5 cellular contexts compared by ENCODE assay signal in genomic region chr11:62570903-62571302, GRCh38. TPM values are rescaled to one million over a fixed set of nuclear protein-coding genes. Genes with fewer than 3 reads are reported as not detected.
DNase-seq lines count a peak whose midpoint lies in the region; ATAC-seq and TF ChIP-seq lines count a peak whose summit lies in the region.
"Not testable (repeated sequence)": the region's sequence is repeated elsewhere in the genome, so short reads cannot be mapped to it uniquely, and the experiment has no call there.

No MANE protein-coding gene starts in this region.

- in situ Hi-C loops in GM23248 (cut with MboI); Panc1 (cut with HindIII; ENCODE audit: low pct_unique_long_range_greater_than_20kb, low sequenced_read_pairs): not testable (repeated sequence)

- not testable (repeated sequence) for TF ChIP-seq CTCF in Panc1 (IDR thresholded peaks at IDR 0.05)

- not testable (repeated sequence) for H3K27ac ChIP-seq in GM23248
- H3K27ac ChIP-seq in Panc1 (ENCODE audit: low read length) = peak overlapping the region; percentile 99; the same call in 1 of the 2 replicates

- not testable (repeated sequence) for H3K4me3 ChIP-seq in GM23248; Panc1 (ENCODE audit: low read depth in 2 of 2, low read length in 2 of 2)

- peaks cover 72% of the 10 kb centered on the region for H3K4me1 Mint-ChIP-seq in activated T-cell treated with anti-CD3 and anti-CD28 coated beads, Interleukin-2, amount 50 U/mL, for 24 hours (ENCODE audit: low read depth)
- H3K4me1 Mint-ChIP-seq in central memory CD8-positive, alpha-beta T cell = peaks cover 65% of the 10 kb centered on the region
- H3K4me1 Mint-ChIP-seq in natural killer cell treated with Interleukin-12 subunit alpha and Interleukin-12 subunit beta and Interleukin-15 and Interleukin-18, amount 100 ng/mL, for 72 hours (ENCODE audit: low read depth in 2 of 2) = peaks cover 60% of the 10 kb centered on the region in 2 donors

- H3K9me3 ChIP-seq in GM23248 (ENCODE audit: low read depth); Panc1 (ENCODE audit: control insufficient read depth, insufficient read depth, low read depth, low read length): not testable (repeated sequence)

- peaks cover 20% of the 10 kb centered on the region for H3K4me1 ChIP-seq in GM23248 (ENCODE audit: insufficient read depth)
- H3K4me1 ChIP-seq in Panc1 (ENCODE audit: control insufficient read depth, insufficient read depth, low read length) = peaks cover 42% of the 10 kb centered on the region

- ATAC-seq in Panc1; central memory CD8-positive, alpha-beta T cell (replicated peaks; ENCODE audit: extremely low read depth, poor library complexity, severe bottlenecking); natural killer cell treated with Interleukin-12 subunit alpha and Interleukin-12 subunit beta and Interleukin-15 and Interleukin-18, amount 100 ng/mL, for 72 hours: not testable (repeated sequence)

- peak overlapping the region; percentile 91; the same call in 1 of the 2 replicates for H3K9ac ChIP-seq in GM23248

- peaks cover 39% of the 10 kb centered on the region for H3F3A ChIP-seq in GM23248 (ENCODE audit: insufficient read depth)

- CTCF ChIA-PET in Panc1 (lab: Charles Lee) = not testable (repeated sequence)

- H3K4me2 ChIP-seq in GM23248 (ENCODE audit: unreplicated experiment) = not testable (repeated sequence)

- H3K27ac Mint-ChIP-seq in activated T-cell treated with anti-CD3 and anti-CD28 coated beads, Interleukin-2, amount 50 U/mL, for 24 hours = peak overlapping the region; percentile 100
- H3K27ac Mint-ChIP-seq in central memory CD8-positive, alpha-beta T cell (ENCODE audit: low read depth) = peak overlapping the region; percentile 91
- peak overlapping the region; percentile 97 to 98 for H3K27ac Mint-ChIP-seq in natural killer cell treated with Interleukin-12 subunit alpha and Interleukin-12 subunit beta and Interleukin-15 and Interleukin-18, amount 100 ng/mL, for 72 hours

- H3K36me3 Mint-ChIP-seq in activated T-cell treated with anti-CD3 and anti-CD28 coated beads, Interleukin-2, amount 50 U/mL, for 24 hours (ENCODE audit: low read depth) = peaks cover 97% of the 10 kb centered on the region
- H3K36me3 Mint-ChIP-seq in central memory CD8-positive, alpha-beta T cell (ENCODE audit: insufficient read depth) = peaks cover 63% of the 10 kb centered on the region
- peaks cover 51% of the 10 kb centered on the region for H3K36me3 Mint-ChIP-seq in natural killer cell treated with Interleukin-12 subunit alpha and Interleukin-12 subunit beta and Interleukin-15 and Interleukin-18, amount 100 ng/mL, for 72 hours

- H3K27me3 ChIP-seq in GM23248 (replicated peaks; ENCODE audit: insufficient read depth); Panc1 (ENCODE audit: control insufficient read depth, insufficient read depth, low read length): not testable (repeated sequence)

- POLR2A ChIA-PET in Panc1 (lab: Charles Lee) = interaction anchor here (0.6 to 1.1 kb wide), 2 partner anchors 12 to 18 kb away, joined by 4 read pairs; no protein-coding TSS in a partner anchor

- not testable (repeated sequence) for DNase-seq in GM23248; Panc1 (ENCODE audit: low read depth, low spot score); activated T-cell treated with anti-CD3 and anti-CD28 coated beads, Interleukin-2, amount 50 U/mL, for 24 hours; central memory CD8-positive, alpha-beta T cell (ENCODE audit: low spot score in 2 of 2); natural killer cell treated with Interleukin-12 subunit alpha and Interleukin-12 subunit beta and Interleukin-15 and Interleukin-18, amount 100 ng/mL, for 72 hours (ENCODE audit: low spot score)

- H4K20me1 ChIP-seq in GM23248 (ENCODE audit: insufficient read depth) = not testable (repeated sequence)

- H3K4me3 Mint-ChIP-seq in activated T-cell treated with anti-CD3 and anti-CD28 coated beads, Interleukin-2, amount 50 U/mL, for 24 hours = peak overlapping the region; percentile 99
- not testable (repeated sequence) for H3K4me3 Mint-ChIP-seq in central memory CD8-positive, alpha-beta T cell
- H3K4me3 Mint-ChIP-seq in natural killer cell treated with Interleukin-12 subunit alpha and Interleukin-12 subunit beta and Interleukin-15 and Interleukin-18, amount 100 ng/mL, for 72 hours = peak overlapping the region; percentile 97

- peaks cover 54% of the 10 kb centered on the region for H3K36me3 ChIP-seq in GM23248 (ENCODE audit: low read depth)
- peaks cover 42% of the 10 kb centered on the region for H3K36me3 ChIP-seq in Panc1 (ENCODE audit: control insufficient read depth, insufficient read depth, low read length)

- not testable (repeated sequence) for H3K9me2 ChIP-seq in GM23248 (ENCODE audit: insufficient read depth)

- H2AFZ ChIP-seq in GM23248 = not testable (repeated sequence)

- 91 to 95% methylated on average over 5 of the region's 5 CpGs for WGBS in GM23248 (ENCODE audit: low coverage in 1 of 2, low lambda C conversion rate in 2 of 2, missing lambda C conversion rate in 2 of 2), 2 experiments

- H3K9me3 Mint-ChIP-seq in activated T-cell treated with anti-CD3 and anti-CD28 coated beads, Interleukin-2, amount 50 U/mL, for 24 hours; central memory CD8-positive, alpha-beta T cell; natural killer cell treated with Interleukin-12 subunit alpha and Interleukin-12 subunit beta and Interleukin-15 and Interleukin-18, amount 100 ng/mL, for 72 hours: not testable (repeated sequence)

- BruUV-seq in Panc1 (replicated peaks; lab: Mats Ljungman, UMichigan) = not testable (repeated sequence)

- peaks cover 96% of the 10 kb centered on the region for H3K79me2 ChIP-seq in GM23248 (ENCODE audit: insufficient read depth)

- H3K27me3 Mint-ChIP-seq in activated T-cell treated with anti-CD3 and anti-CD28 coated beads, Interleukin-2, amount 50 U/mL, for 24 hours; central memory CD8-positive, alpha-beta T cell; natural killer cell treated with Interleukin-12 subunit alpha and Interleukin-12 subunit beta and Interleukin-15 and Interleukin-18, amount 100 ng/mL, for 72 hours: not testable (repeated sequence)

- intact Hi-C loops in Panc1 (cut with micrococcal nuclease; ENCODE audit: unreplicated experiment) = not testable (repeated sequence)

RNA-seq across cellular contexts. Expression of gene EEF1G, which starts 2.8 kb away (rescaled TPM):
- total RNA-seq in GM23248 (2014; rRNA removed; shearing (Covaris generic)) = 1,322 and 1,677 TPM in 2 replicates
- 533 and 544 TPM in 2 replicates for polyA plus RNA-seq in GM23248 (2016; fragmentation: Nextera tagmentation; extraction: Ambion mirVana)
- total RNA-seq in Panc1 (2021; ENCODE audit: unreplicated experiment) = 1,119 TPM
- 1,553 TPM for polyA plus RNA-seq in Panc1 (2012; ENCODE audit: insufficient read length)
- total RNA-seq in natural killer cell treated with Interleukin-12 subunit alpha and Interleukin-12 subunit beta and Interleukin-15 and Interleukin-18, amount 100 ng/mL, for 72 hours = 1,000 to 10,000 TPM in 1 of 2 donors, 100 to 1,000 TPM in 1; 898 to 1,016 TPM

RNA-seq across cellular contexts. Expression of gene TUT1, which starts 20.4 kb away (rescaled TPM):
- 6.1 and 7.7 TPM in 2 replicates for total RNA-seq in GM23248 (2014; rRNA removed; shearing (Covaris generic))
- polyA plus RNA-seq in GM23248 (2016; fragmentation: Nextera tagmentation; extraction: Ambion mirVana) = 11.1 and 12.1 TPM in 2 replicates
- 19.9 TPM for total RNA-seq in Panc1 (2021; ENCODE audit: unreplicated experiment)
- polyA plus RNA-seq in Panc1 (2012; ENCODE audit: insufficient read length) = 21.9 TPM
- 10 to 100 TPM; 24.1 to 35.7 TPM for total RNA-seq in natural killer cell treated with Interleukin-12 subunit alpha and Interleukin-12 subunit beta and Interleukin-15 and Interleukin-18, amount 100 ng/mL, for 72 hours

RNA-seq across cellular contexts. Expression of gene AHNAK, which starts 24.3 kb away (rescaled TPM):
- 548 and 557 TPM in 2 replicates for total RNA-seq in GM23248 (2014; rRNA removed; shearing (Covaris generic))
- 163 and 167 TPM in 2 replicates for polyA plus RNA-seq in GM23248 (2016; fragmentation: Nextera tagmentation; extraction: Ambion mirVana)
- 844 TPM for total RNA-seq in Panc1 (2021; ENCODE audit: unreplicated experiment)
- polyA plus RNA-seq in Panc1 (2012; ENCODE audit: insufficient read length) = 355 TPM
- 10 to 100 TPM; 49.2 to 60.0 TPM for total RNA-seq in natural killer cell treated with Interleukin-12 subunit alpha and Interleukin-12 subunit beta and Interleukin-15 and Interleukin-18, amount 100 ng/mL, for 72 hours

RNA-seq across cellular contexts. Expression of gene MTA2, which starts 30.8 kb away (rescaled TPM):
- total RNA-seq in GM23248 (2014; rRNA removed; shearing (Covaris generic)) = 98.8 and 114 TPM in 2 replicates
- 26.3 and 28.9 TPM in 2 replicates for polyA plus RNA-seq in GM23248 (2016; fragmentation: Nextera tagmentation; extraction: Ambion mirVana)
- 163 TPM for total RNA-seq in Panc1 (2021; ENCODE audit: unreplicated experiment)
- 129 TPM for polyA plus RNA-seq in Panc1 (2012; ENCODE audit: insufficient read length)
- total RNA-seq in natural killer cell treated with Interleukin-12 subunit alpha and Interleukin-12 subunit beta and Interleukin-15 and Interleukin-18, amount 100 ng/mL, for 72 hours = 100 to 1,000 TPM; 234 to 259 TPM

RNA-seq across cellular contexts. Expression of gene EML3, which starts 41.7 kb away (rescaled TPM):
- total RNA-seq in GM23248 (2014; rRNA removed; shearing (Covaris generic)) = 43.4 and 47.2 TPM in 2 replicates
- polyA plus RNA-seq in GM23248 (2016; fragmentation: Nextera tagmentation; extraction: Ambion mirVana) = 32.8 and 34.8 TPM in 2 replicates
- 88.8 TPM for total RNA-seq in Panc1 (2021; ENCODE audit: unreplicated experiment)
- 77.9 TPM for polyA plus RNA-seq in Panc1 (2012; ENCODE audit: insufficient read length)
- total RNA-seq in natural killer cell treated with Interleukin-12 subunit alpha and Interleukin-12 subunit beta and Interleukin-15 and Interleukin-18, amount 100 ng/mL, for 72 hours = 100 to 1,000 TPM; 122 to 205 TPM
